In genomic region chr15:50224606-50225005, GRCh38 we compare ENCODE assay signal across 27 cellular contexts. TPM values are rescaled to one million over a fixed set of nuclear protein-coding genes. Genes with fewer than 3 reads are reported as not detected.
DNase-seq lines count a peak whose midpoint lies in the region; ATAC-seq and TF ChIP-seq lines count a peak whose summit lies in the region.
"Had no signal": no experiment of that assay in that cellular context is flagged by ENCODE, and none has a peak within 500 bp of the region (broad histone marks: within the 10 kb centered on the region; RNA-seq: fewer than 3 reads in every experiment).

No MANE protein-coding gene starts in this region.

- H3K4me3 Mint-ChIP-seq in HFFc6, result no peak overlapping the region
- H3K4me3 Mint-ChIP-seq in activated CD8-positive, alpha-beta T cell treated with anti-CD3 and anti-CD28 coated beads for 36 hours, result no peak overlapping the region
- H3K4me3 Mint-ChIP-seq: activated CD4-positive, alpha-beta memory T cell treated with anti-CD3 and anti-CD28 coated beads, Interleukin-2, amount 10 ng/mL, durations not matched to agents 7 days and 5 days; activated naive CD8-positive, alpha-beta T cell treated with anti-CD3 and anti-CD28 coated beads for 36 hours; brain; naive B cell; T-cell had no signal

- TF ChIP-seq CTCF in AG10803 (conservative IDR thresholded peaks at IDR 0.05; ENCODE audit: low read length), result no peak
- no peak for TF ChIP-seq CTCF in HFFc6 (IDR thresholded peaks at IDR 0.05)
- TF ChIP-seq CTCF in brain microvascular endothelial cell (IDR thresholded peaks at IDR 0.05; ENCODE audit: low read depth, low read length, missing control alignments), result no peak
- no peak for TF ChIP-seq CTCF in fibroblast of villous mesenchyme (IDR thresholded peaks at IDR 0.05; ENCODE audit: insufficient read depth, low read depth, low read length)
- no peak for TF ChIP-seq CTCF in thyroid gland (IDR thresholded peaks at IDR 0.05)
- no peak for TF ChIP-seq CTCF in activated CD8-positive, alpha-beta T cell treated with anti-CD3 and anti-CD28 coated beads for 36 hours (IDR thresholded peaks at IDR 0.05)

- CTCF ChIA-PET in activated CD8-positive, alpha-beta T cell treated with anti-CD3 and anti-CD28 coated beads for 36 hours (lab: Charles Lee), result no interaction called here

- no peak for ATAC-seq in activated CD8-positive, alpha-beta T cell treated with anti-CD3 and anti-CD28 coated beads for 36 hours
- ATAC-seq: HCT116, T-cell, upper lobe of right lung had no signal

- peaks cover 36% of the 10 kb centered on the region for H3K4me1 Mint-ChIP-seq in HFFc6 (ENCODE audit: low read depth)
- peaks cover 5% of the 10 kb centered on the region for H3K4me1 Mint-ChIP-seq in activated CD8-positive, alpha-beta T cell treated with anti-CD3 and anti-CD28 coated beads for 36 hours (ENCODE audit: low read depth)
- H3K4me1 Mint-ChIP-seq: activated CD4-positive, alpha-beta memory T cell treated with anti-CD3 and anti-CD28 coated beads, Interleukin-2, amount 10 ng/mL, durations not matched to agents 7 days and 5 days; brain; T-cell had no signal

- H3K36me3 ChIP-seq in brain microvascular endothelial cell (replicated peaks) (no peaks in the 10 kb centered on the region), thyroid gland (no peaks in the 10 kb centered on the region)
- H3K36me3 ChIP-seq: colonic mucosa, SJSA1, upper lobe of right lung had no signal

- H3K36me3 Mint-ChIP-seq in HFFc6 (ENCODE audit: low read depth), result no peaks in the 10 kb centered on the region
- H3K36me3 Mint-ChIP-seq in activated CD8-positive, alpha-beta T cell treated with anti-CD3 and anti-CD28 coated beads for 36 hours (ENCODE audit: low read depth), result no peaks in the 10 kb centered on the region
- H3K36me3 Mint-ChIP-seq: brain, naive B cell, T-cell had no signal

- no peaks in the 10 kb centered on the region for H3K9me3 ChIP-seq in thyroid gland
- H3K9me3 ChIP-seq: colonic mucosa, SJSA1, upper lobe of right lung had no signal

- no peaks in the 10 kb centered on the region for H3K9me3 Mint-ChIP-seq in HFFc6
- no peaks in the 10 kb centered on the region for H3K9me3 Mint-ChIP-seq in activated CD8-positive, alpha-beta T cell treated with anti-CD3 and anti-CD28 coated beads for 36 hours
- H3K9me3 Mint-ChIP-seq: activated CD4-positive, alpha-beta memory T cell treated with anti-CD3 and anti-CD28 coated beads, Interleukin-2, amount 10 ng/mL, durations not matched to agents 7 days and 5 days; activated naive CD8-positive, alpha-beta T cell treated with anti-CD3 and anti-CD28 coated beads for 36 hours; brain; naive B cell; T-cell had no signal

- no peak overlapping the region for H3K27ac Mint-ChIP-seq in HFFc6
- H3K27ac Mint-ChIP-seq in activated CD8-positive, alpha-beta T cell treated with anti-CD3 and anti-CD28 coated beads for 36 hours, result no peak overlapping the region
- H3K27ac Mint-ChIP-seq: activated CD4-positive, alpha-beta memory T cell treated with anti-CD3 and anti-CD28 coated beads, Interleukin-2, amount 10 ng/mL, durations not matched to agents 7 days and 5 days; activated naive CD8-positive, alpha-beta T cell treated with anti-CD3 and anti-CD28 coated beads for 36 hours; brain; naive B cell; T-cell had no signal

- POLR2A ChIA-PET in activated CD8-positive, alpha-beta T cell treated with anti-CD3 and anti-CD28 coated beads for 36 hours (lab: Charles Lee), result no interaction called here

- in situ Hi-C loops in brain microvascular endothelial cell (cut with HindIII; ENCODE audit: low pct_ligation_motif_present, low sequenced_read_pairs), result no loop called here

- TF ChIP-seq POLR2A in thyroid gland (IDR thresholded peaks at IDR 0.05), result no peak

- no peak overlapping the region for H3K27ac ChIP-seq in brain microvascular endothelial cell
- no peak overlapping the region for H3K27ac ChIP-seq in thyroid gland
- H3K27ac ChIP-seq: C4-2B, colonic mucosa, SJSA1, upper lobe of right lung had no signal

- H3K27me3 ChIP-seq in brain microvascular endothelial cell (replicated peaks) (no peaks in the 10 kb centered on the region), thyroid gland (no peaks in the 10 kb centered on the region)
- H3K27me3 ChIP-seq: colonic mucosa, SJSA1, upper lobe of right lung had no signal

- intact Hi-C loops in thyroid gland (cut with DNase I), result no loop called here
- intact Hi-C loops in activated CD8-positive, alpha-beta T cell treated with anti-CD3 and anti-CD28 coated beads for 36 hours (cut with micrococcal nuclease), result no loop called here

- H3K4me3 ChIP-seq in AG10803 (ENCODE audit: low read length) (no peak overlapping the region), brain microvascular endothelial cell (ENCODE audit: low read depth, low read length) (no peak overlapping the region), fibroblast of villous mesenchyme (ENCODE audit: low read depth, low read length) (no peak overlapping the region), thyroid gland (replicated peaks in 1 of 3) (no peak overlapping the region)
- H3K4me3 ChIP-seq: colonic mucosa, SJSA1, upper lobe of right lung had no signal

- 89 to 91% methylated on average over 5 of the region's 5 CpGs for WGBS in thyroid gland, 2 donors

- DNase-seq in AG10803 (ENCODE audit: low read depth) (peak; percentile 66), HFFc6 (peak; percentile 27), brain microvascular endothelial cell (peak; percentile 28), fibroblast of villous mesenchyme (ENCODE audit: low read depth) (peak; percentile 49), thyroid gland (no peak), NCI-H226 (no peak), NCI-H2029 (lab: John Stamatoyannopoulos, UW) (no peak)
- no peak for DNase-seq in activated CD8-positive, alpha-beta T cell treated with anti-CD3 and anti-CD28 coated beads for 36 hours
- DNase-seq: activated CD4-positive, alpha-beta memory T cell treated with anti-CD3 and anti-CD28 coated beads, Interleukin-2, amount 10 ng/mL, durations not matched to agents 7 days and 5 days; activated CD4-positive, CD25-positive, alpha-beta regulatory T cell treated with anti-CD3 and anti-CD28 coated beads, Interleukin-2, amount 50 U/mL, for 72 hours; activated effector memory CD4-positive, alpha-beta T cell treated with Interleukin-2 at 50 U/mL for 16 hours; activated naive CD8-positive, alpha-beta T cell treated with anti-CD3 and anti-CD28 coated beads for 36 hours; colonic mucosa; naive B cell; NCI-H1436 treated with DMSO at 0.1 percent for 48 hours; NCI-H526; nucleus accumbens; small intestine; stimulated activated CD4-positive, alpha-beta T cell treated with anti-CD3 and anti-CD28 coated beads, Interleukin-2, amount 100 ng/mL, for 24 hours; T-cell; upper lobe of right lung had no signal

- peaks cover 2% of the 10 kb centered on the region for H3K27me3 Mint-ChIP-seq in HFFc6 (ENCODE audit: insufficient read depth)
- no peaks in the 10 kb centered on the region for H3K27me3 Mint-ChIP-seq in activated CD8-positive, alpha-beta T cell treated with anti-CD3 and anti-CD28 coated beads for 36 hours
- H3K27me3 Mint-ChIP-seq: activated CD4-positive, alpha-beta memory T cell treated with anti-CD3 and anti-CD28 coated beads, Interleukin-2, amount 10 ng/mL, durations not matched to agents 7 days and 5 days; activated naive CD8-positive, alpha-beta T cell treated with anti-CD3 and anti-CD28 coated beads for 36 hours; brain; naive B cell; T-cell had no signal

- H3K4me1 ChIP-seq in thyroid gland, result peaks cover 10 to 11% of the 10 kb centered on the region in 2 donors
- H3K4me1 ChIP-seq: colonic mucosa, upper lobe of right lung had no signal

RNA-seq across cellular contexts. Expression of gene HDC, which starts 40.9 kb away (rescaled TPM):
- under 1 TPM in 1 of 6 experiments, not detected in 5; 0.07 TPM for total RNA-seq in HFFc6 (2021; fragmentation: NEBNext Ultra II Directional; extraction: Animal tissue kit (Norgen Biotek cat#: 25700))
- not detected in 2 replicates for total RNA-seq in fibroblast of villous mesenchyme
- total RNA-seq in thyroid gland, result under 1 TPM in 1 of 4 donors, not detected in 3; 0.45 TPM
- total RNA-seq in activated CD8-positive, alpha-beta T cell treated with anti-CD3 and anti-CD28 coated beads for 36 hours, result not detected
- total RNA-seq: pulmonary artery endothelial cell, RPMI7951, SJSA1 had no signal

RNA-seq across cellular contexts. Expression of gene SLC27A2, which starts 42.6 kb away (rescaled TPM):
- total RNA-seq in HFFc6 (2021; fragmentation: NEBNext Ultra II Directional; extraction: Animal tissue kit (Norgen Biotek cat#: 25700)), result 1 to 10 TPM in 5 of 6 experiments, under 1 TPM in 1; 0.87 to 2.0 (median 1.3) TPM
- total RNA-seq in fibroblast of villous mesenchyme (under 0.01 TPM in 2 replicates), thyroid gland (10 to 100 TPM in 1 of 4 donors, 1 to 10 TPM in 3; 1.1 to 10.3 (median 6.6) TPM)
- 1 to 10 TPM; 9.8 to 9.9 TPM for total RNA-seq in activated CD8-positive, alpha-beta T cell treated with anti-CD3 and anti-CD28 coated beads for 36 hours
- total RNA-seq: pulmonary artery endothelial cell, RPMI7951 had no signal

Comparison
In these comparisons a context has a peak if more than half of its experiments do, and no peak if none do; other contexts are left out.
1. DNase-seq: peak in AG10803 (single experiment), HFFc6 (single experiment), brain microvascular endothelial cell (single experiment) and fibroblast of villous mesenchyme (single experiment); none in thyroid gland (0 of 2), NCI-H226 (single experiment), activated CD8-positive, alpha-beta T cell treated with anti-CD3 and anti-CD28 coated beads for 36 hours (single experiment) and NCI-H2029 (single experiment).